ENCODE assay signal across 15 cellular contexts in genomic region chr2:112260295-112260625, GRCh38.
"Had no signal": no experiment of that assay in that cellular context is flagged by ENCODE, and none has a peak within 500 bp of the region (broad histone marks: within the 10 kb centered on the region; RNA-seq: fewer than 3 reads in every experiment).

No MANE protein-coding gene starts in this region.

- H3K4me1 ChIP-seq: foreskin keratinocyte, pancreas had no signal

- H3K9me3 Mint-ChIP-seq: activated naive CD4-positive, alpha-beta T cell treated with anti-CD3 and anti-CD28 coated beads, Interleukin-2, amount 50 U/mL, for 24 hours had no signal

- H3K27me3 ChIP-seq: brain microvascular endothelial cell, dorsolateral prefrontal cortex, esophagus squamous epithelium, foreskin keratinocyte, heart left ventricle, pancreas, tibial nerve had no signal

- H3K27ac ChIP-seq: brain microvascular endothelial cell, esophagus squamous epithelium, foreskin keratinocyte, pancreas, tibial nerve had no signal

- ATAC-seq: foreskin keratinocyte, heart left ventricle, pancreas had no signal

- H3K27me3 Mint-ChIP-seq: activated B cell treated with CpG ODN at 0.5 μM for 24 hours had no signal

- H3K9me3 ChIP-seq: esophagus squamous epithelium, pancreas had no signal

- H3K27ac Mint-ChIP-seq: activated B cell treated with CpG ODN at 0.5 μM for 24 hours; nephron; T-helper 1 cell treated with Interleukin-12 subunit alpha and Interleukin-12 subunit beta and Interleukin-4 antibody, amounts not matched to agents 30 μg/mL and 1 μg/mL, for 36 hours had no signal

- H3K36me3 ChIP-seq: brain microvascular endothelial cell, esophagus squamous epithelium, heart left ventricle, pancreas, tibial nerve had no signal

- FAIRE-seq: islet of Langerhans, pancreas had no signal

- H3K4me3 Mint-ChIP-seq: T-helper 1 cell treated with Interleukin-12 subunit alpha and Interleukin-12 subunit beta and Interleukin-4 antibody, amounts not matched to agents 30 μg/mL and 1 μg/mL, for 36 hours had no signal

- DNase-seq: activated B cell treated with CpG ODN at 0.5 μM for 24 hours; activated CD4-positive, alpha-beta T cell treated with anti-CD3 and anti-CD28 coated beads, Interleukin-2, amount 50 U/mL, for 1 hour; activated T-cell treated with anti-CD3 and anti-CD28 coated beads for 4 hours; brain microvascular endothelial cell; dorsolateral prefrontal cortex; esophagus squamous epithelium; foreskin keratinocyte; heart left ventricle; pancreas; retina had no signal

- H3K4me3 ChIP-seq: pancreas, tibial nerve had no signal
